Comparison of ENCODE assay signal across 14 cellular contexts in the genomic region with DNA sequence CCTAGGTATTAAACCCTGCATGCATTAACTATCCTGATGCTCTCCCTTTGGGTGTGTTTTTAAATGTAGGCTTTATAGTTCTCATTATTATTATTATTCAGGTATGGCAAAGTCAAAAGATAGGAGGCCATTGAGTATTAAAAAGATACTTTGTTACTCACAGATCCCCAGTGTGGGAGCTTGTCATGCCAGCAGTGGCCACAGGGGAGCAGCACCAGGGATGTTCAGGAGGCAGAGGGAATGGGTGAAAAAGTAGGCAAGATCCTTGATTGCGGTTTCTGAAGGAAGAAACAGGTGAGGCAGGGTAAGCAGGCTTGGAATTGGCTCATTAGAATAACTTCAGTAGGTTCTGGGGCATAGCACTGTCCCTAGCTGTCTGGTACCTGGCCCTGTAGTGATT.
DNase-seq lines count a peak whose midpoint lies in the region; ATAC-seq and TF ChIP-seq lines count a peak whose summit lies in the region.
"Had no signal": no experiment of that assay in that cellular context is flagged by ENCODE, and none has a peak within 500 bp of the region (broad histone marks: within the 10 kb centered on the region; RNA-seq: fewer than 3 reads in every experiment).

No MANE protein-coding gene starts in this region.

- H2AFZ ChIP-seq in Loucy (ENCODE audit: low read length), result no peak overlapping the region
- no peak overlapping the region for H2AFZ ChIP-seq in smooth muscle cell (ENCODE audit: low read depth)

- TF ChIP-seq CTCF in Loucy (conservative IDR thresholded peaks at IDR 0.05; ENCODE audit: low read length), result peak; percentile 50; the same call in 1 of the 2 replicates
- TF ChIP-seq CTCF in endothelial cell (IDR thresholded peaks at IDR 0.05; ENCODE audit: unreplicated experiment), result peak; percentile 56
- peak; percentile 30 for TF ChIP-seq CTCF in smooth muscle cell (IDR thresholded peaks at IDR 0.05; ENCODE audit: borderline replicate concordance, insufficient read depth, poor library complexity, severe bottlenecking)

- H3K9ac ChIP-seq in Loucy (ENCODE audit: low read depth, low read length, poor library complexity, severe bottlenecking) (no peak overlapping the region), smooth muscle cell (ENCODE audit: low read depth) (no peak overlapping the region)

- H4K20me1 ChIP-seq in Loucy (ENCODE audit: insufficient read depth, low read length, poor library complexity, severe bottlenecking), result no peaks in the 10 kb centered on the region
- H4K20me1 ChIP-seq in smooth muscle cell (ENCODE audit: low read depth), result no peaks in the 10 kb centered on the region

- no peak overlapping the region for H3K27ac Mint-ChIP-seq in activated naive CD8-positive, alpha-beta T cell treated with anti-CD3 and anti-CD28 coated beads, Interleukin-2, amount 50 U/mL, for 24 hours
- no peak overlapping the region for H3K27ac Mint-ChIP-seq in activated naive CD8-positive, alpha-beta T cell treated with anti-CD3 and anti-CD28 coated beads for 36 hours
- no peak overlapping the region for H3K27ac Mint-ChIP-seq in endothelial cell (ENCODE audit: unreplicated experiment)
- H3K27ac Mint-ChIP-seq in T-helper 17 cell, result no peak overlapping the region
- H3K27ac Mint-ChIP-seq: CD8-positive, alpha-beta memory T cell; dendritic cell treated with granulocyte-macrophage colony-stimulating factor and Interleukin-4, amounts not matched to agents 40 ng/mL and 50 ng/mL, for 4 days had no signal

- H3K4me3 ChIP-seq in Loucy (ENCODE audit: low read length, poor library complexity, severe bottlenecking) (no peak overlapping the region), smooth muscle cell (no peak overlapping the region)

- peak; percentile 3 for DNase-seq in activated naive CD8-positive, alpha-beta T cell treated with anti-CD3 and anti-CD28 coated beads, Interleukin-2, amount 50 U/mL, for 24 hours
- no peak for DNase-seq in activated naive CD8-positive, alpha-beta T cell treated with anti-CD3 and anti-CD28 coated beads for 36 hours
- DNase-seq in endothelial cell (ENCODE audit: low spot score) (no peak), smooth muscle cell (lab: John Stamatoyannopoulos, UW; ENCODE audit: unreplicated experiment) (no peak), T-helper 17 cell (no peak), putamen (ENCODE audit: low spot score) (no peak)
- DNase-seq: activated T-cell treated with anti-CD3 and anti-CD28 coated beads, Interleukin-2, amount 50 U/mL, for 48 hours; CD8-positive, alpha-beta memory T cell; NCI-H510A treated with DMSO at 0.1 percent for 48 hours; posterior cingulate gyrus; T-helper 9 cell had no signal

- H3K9me3 ChIP-seq in Loucy (ENCODE audit: insufficient read depth, low read depth, low read length), result peaks cover 3% of the 10 kb centered on the region; the same call in 1 of the 2 replicates
- H3K9me3 ChIP-seq in smooth muscle cell (replicated peaks; ENCODE audit: low read depth), result no peaks in the 10 kb centered on the region
- H3K9me3 ChIP-seq in T-helper 17 cell (ENCODE audit: control insufficient read depth, low read length, poor library complexity, severe bottlenecking), result no peaks in the 10 kb centered on the region

- H3K4me3 Mint-ChIP-seq in activated naive CD8-positive, alpha-beta T cell treated with anti-CD3 and anti-CD28 coated beads, Interleukin-2, amount 50 U/mL, for 24 hours, result no peak overlapping the region
- H3K4me3 Mint-ChIP-seq in activated naive CD8-positive, alpha-beta T cell treated with anti-CD3 and anti-CD28 coated beads for 36 hours, result no peak overlapping the region
- H3K4me3 Mint-ChIP-seq in endothelial cell (ENCODE audit: unreplicated experiment) (no peak overlapping the region), T-helper 17 cell (no peak overlapping the region)
- H3K4me3 Mint-ChIP-seq: CD8-positive, alpha-beta memory T cell; dendritic cell treated with granulocyte-macrophage colony-stimulating factor and Interleukin-4, amounts not matched to agents 40 ng/mL and 50 ng/mL, for 4 days had no signal

- peaks cover 16% of the 10 kb centered on the region for H3K27me3 Mint-ChIP-seq in activated naive CD8-positive, alpha-beta T cell treated with anti-CD3 and anti-CD28 coated beads, Interleukin-2, amount 50 U/mL, for 24 hours
- peaks cover 43% of the 10 kb centered on the region for H3K27me3 Mint-ChIP-seq in activated naive CD8-positive, alpha-beta T cell treated with anti-CD3 and anti-CD28 coated beads for 36 hours
- H3K27me3 Mint-ChIP-seq in endothelial cell (ENCODE audit: unreplicated experiment) (peaks cover 1% of the 10 kb centered on the region), T-helper 17 cell (peaks cover 20% of the 10 kb centered on the region)

- H3K36me3 Mint-ChIP-seq in activated naive CD8-positive, alpha-beta T cell treated with anti-CD3 and anti-CD28 coated beads, Interleukin-2, amount 50 U/mL, for 24 hours (ENCODE audit: low read depth), result no peaks in the 10 kb centered on the region
- H3K36me3 Mint-ChIP-seq in activated naive CD8-positive, alpha-beta T cell treated with anti-CD3 and anti-CD28 coated beads for 36 hours, result no peaks in the 10 kb centered on the region
- H3K36me3 Mint-ChIP-seq in endothelial cell (ENCODE audit: low read depth, unreplicated experiment) (no peaks in the 10 kb centered on the region), T-helper 17 cell (ENCODE audit: low read depth) (peaks cover 2% of the 10 kb centered on the region)

- ATAC-seq in activated naive CD8-positive, alpha-beta T cell treated with anti-CD3 and anti-CD28 coated beads, Interleukin-2, amount 50 U/mL, for 24 hours, result no peak
- ATAC-seq in T-helper 17 cell (no peak), HG03565 (IDR thresholded peaks at IDR 0.05; ENCODE audit: unreplicated experiment) (no peak)

- H3K36me3 ChIP-seq in Loucy (ENCODE audit: insufficient read depth, low read length) (no peaks in the 10 kb centered on the region), smooth muscle cell (ENCODE audit: low read depth) (no peaks in the 10 kb centered on the region)

- WGBS in smooth muscle cell (ENCODE audit: low lambda C conversion rate), result 96% methylated on average over 1 of the region's 1 CpG

- no peaks in the 10 kb centered on the region for H3K79me2 ChIP-seq in Loucy (ENCODE audit: insufficient read depth, low read length)
- no peaks in the 10 kb centered on the region for H3K79me2 ChIP-seq in smooth muscle cell (ENCODE audit: low read depth)

- H3K9me2 ChIP-seq in Loucy (replicated peaks; ENCODE audit: low read depth, low read length), result no peaks in the 10 kb centered on the region

- H3K4me2 ChIP-seq in Loucy (ENCODE audit: low read depth, low read length, poor library complexity, severe bottlenecking) (no peak overlapping the region), smooth muscle cell (no peak overlapping the region)

- H3K4me1 Mint-ChIP-seq in activated naive CD8-positive, alpha-beta T cell treated with anti-CD3 and anti-CD28 coated beads, Interleukin-2, amount 50 U/mL, for 24 hours, result no peaks in the 10 kb centered on the region
- H3K4me1 Mint-ChIP-seq in activated naive CD8-positive, alpha-beta T cell treated with anti-CD3 and anti-CD28 coated beads for 36 hours, result no peaks in the 10 kb centered on the region
- H3K4me1 Mint-ChIP-seq in endothelial cell (ENCODE audit: unreplicated experiment) (no peaks in the 10 kb centered on the region), T-helper 17 cell (no peaks in the 10 kb centered on the region)
- H3K4me1 Mint-ChIP-seq: CD8-positive, alpha-beta memory T cell had no signal

- no peaks in the 10 kb centered on the region for H3K4me1 ChIP-seq in Loucy (ENCODE audit: insufficient read depth, low read length, poor library complexity, severe bottlenecking)
- H3K4me1 ChIP-seq in smooth muscle cell (ENCODE audit: low read depth), result peaks cover 4% of the 10 kb centered on the region

- H3K27me3 ChIP-seq in Loucy (ENCODE audit: insufficient read depth, low read length, poor library complexity, severe bottlenecking), result no peaks in the 10 kb centered on the region
- H3K27me3 ChIP-seq in smooth muscle cell (ENCODE audit: low read depth), result no peaks in the 10 kb centered on the region

- H3F3A ChIP-seq in Loucy (ENCODE audit: low read depth), result no peaks in the 10 kb centered on the region
- H3F3A ChIP-seq in smooth muscle cell (ENCODE audit: low read depth), result no peaks in the 10 kb centered on the region

- no peaks in the 10 kb centered on the region for H3K9me3 Mint-ChIP-seq in activated naive CD8-positive, alpha-beta T cell treated with anti-CD3 and anti-CD28 coated beads, Interleukin-2, amount 50 U/mL, for 24 hours
- H3K9me3 Mint-ChIP-seq in activated naive CD8-positive, alpha-beta T cell treated with anti-CD3 and anti-CD28 coated beads for 36 hours, result peaks cover 6% of the 10 kb centered on the region
- H3K9me3 Mint-ChIP-seq in endothelial cell (ENCODE audit: unreplicated experiment), result no peaks in the 10 kb centered on the region
- H3K9me3 Mint-ChIP-seq: dendritic cell treated with granulocyte-macrophage colony-stimulating factor and Interleukin-4, amounts not matched to agents 40 ng/mL and 50 ng/mL, for 4 days had no signal

- no peak overlapping the region for H3K27ac ChIP-seq in smooth muscle cell (ENCODE audit: low read depth)
